ENCODE assay signal across 15 cellular contexts in genomic region chr13:104372128-104372527, GRCh38.
DNase-seq lines count a peak whose midpoint lies in the region; ATAC-seq and TF ChIP-seq lines count a peak whose summit lies in the region.
"Had no signal": no experiment of that assay in that cellular context is flagged by ENCODE, and none has a peak within 500 bp of the region (broad histone marks: within the 10 kb centered on the region; RNA-seq: fewer than 3 reads in every experiment).

No MANE protein-coding gene starts in this region.

- DNase-seq in NCI-H82 (lab: John Stamatoyannopoulos, UW) (peak; percentile 12), NCI-H82 treated with DMSO at 0.1 percent for 48 hours (lab: John Stamatoyannopoulos, UW; ENCODE audit: unreplicated experiment) (no peak), NCI-H526 treated with DMSO at 0.1 percent for 48 hours (lab: John Stamatoyannopoulos, UW) (peak; percentile 42), iris pigment epithelial cell (ENCODE audit: low read depth) (peak; percentile 6), omental fat pad (ENCODE audit: low spot score) (no peak), DMS79 treated with DMSO at 0.1 percent for 48 hours (lab: John Stamatoyannopoulos, UW) (no peak)
- DNase-seq in activated naive CD4-positive, alpha-beta T cell treated with anti-CD3 and anti-CD28 coated beads, Interleukin-2, amount 50 U/mL, for 16 hours, result no peak
- DNase-seq in activated T-helper 2 cell treated with anti-CD3 and anti-CD28 coated beads, Interferon-gamma antibody, Interleukin-2, Interleukin-4, amounts not matched to agents 10 μg/mL and 5 μg/mL and 100 μg/mL, durations not matched to agents 14 hours and 24 hours and 36 hours (ENCODE audit: low spot score), result no peak
- DNase-seq: 8988T; CD4-positive, alpha-beta memory T cell; DMS153; DND-41; EL had no signal

- H3K9me3 Mint-ChIP-seq in activated T-helper 2 cell treated with anti-CD3 and anti-CD28 coated beads, Interferon-gamma antibody, Interleukin-2, Interleukin-4, amounts not matched to agents 10 μg/mL and 5 μg/mL and 100 μg/mL, durations not matched to agents 14 hours and 24 hours and 36 hours, result peaks cover 4% of the 10 kb centered on the region

- H3K36me3 Mint-ChIP-seq in activated T-helper 2 cell treated with anti-CD3 and anti-CD28 coated beads, Interferon-gamma antibody, Interleukin-2, Interleukin-4, amounts not matched to agents 10 μg/mL and 5 μg/mL and 100 μg/mL, durations not matched to agents 14 hours and 24 hours and 36 hours (ENCODE audit: low read depth), result no peaks in the 10 kb centered on the region
- H3K36me3 Mint-ChIP-seq: CD14-positive monocyte; CD4-positive, alpha-beta memory T cell had no signal

- no peaks in the 10 kb centered on the region for H3K4me1 Mint-ChIP-seq in activated T-helper 2 cell treated with anti-CD3 and anti-CD28 coated beads, Interferon-gamma antibody, Interleukin-2, Interleukin-4, amounts not matched to agents 10 μg/mL and 5 μg/mL and 100 μg/mL, durations not matched to agents 14 hours and 24 hours and 36 hours (ENCODE audit: low read depth)
- H3K4me1 Mint-ChIP-seq: CD14-positive monocyte; CD4-positive, alpha-beta memory T cell had no signal

- H3K27ac Mint-ChIP-seq in activated T-helper 2 cell treated with anti-CD3 and anti-CD28 coated beads, Interferon-gamma antibody, Interleukin-2, Interleukin-4, amounts not matched to agents 10 μg/mL and 5 μg/mL and 100 μg/mL, durations not matched to agents 14 hours and 24 hours and 36 hours, result no peak overlapping the region
- H3K27ac Mint-ChIP-seq: CD14-positive monocyte; CD4-positive, alpha-beta memory T cell had no signal

- ATAC-seq in omental fat pad (ENCODE audit: low FRiP score), result peak; percentile 86
- ATAC-seq: GM12878 had no signal

- H3K4me3 Mint-ChIP-seq in activated T-helper 2 cell treated with anti-CD3 and anti-CD28 coated beads, Interferon-gamma antibody, Interleukin-2, Interleukin-4, amounts not matched to agents 10 μg/mL and 5 μg/mL and 100 μg/mL, durations not matched to agents 14 hours and 24 hours and 36 hours (ENCODE audit: low read depth), result no peak overlapping the region
- H3K4me3 Mint-ChIP-seq: CD14-positive monocyte; CD4-positive, alpha-beta memory T cell had no signal

- intact Hi-C loops in activated T-helper 2 cell treated with anti-CD3 and anti-CD28 coated beads, Interferon-gamma antibody, Interleukin-2, Interleukin-4, amounts not matched to agents 10 μg/mL and 5 μg/mL and 100 μg/mL, durations not matched to agents 14 hours and 24 hours and 36 hours (cut with micrococcal nuclease), result no loop called here

- H3K27me3 Mint-ChIP-seq in activated T-helper 2 cell treated with anti-CD3 and anti-CD28 coated beads, Interferon-gamma antibody, Interleukin-2, Interleukin-4, amounts not matched to agents 10 μg/mL and 5 μg/mL and 100 μg/mL, durations not matched to agents 14 hours and 24 hours and 36 hours (ENCODE audit: low read depth), result no peaks in the 10 kb centered on the region
- H3K27me3 Mint-ChIP-seq: CD4-positive, alpha-beta memory T cell had no signal

- no peak for TF ChIP-seq CTCF in omental fat pad (IDR thresholded peaks at IDR 0.05)

Comparison
In these comparisons a context has a peak if more than half of its experiments do, and no peak if none do; other contexts are left out.
1. DNase-seq: peak in NCI-H82 (single experiment), NCI-H526 treated with DMSO at 0.1 percent for 48 hours (single experiment) and iris pigment epithelial cell (single experiment); none in NCI-H82 treated with DMSO at 0.1 percent for 48 hours (single experiment), omental fat pad (single experiment), activated naive CD4-positive, alpha-beta T cell treated with anti-CD3 and anti-CD28 coated beads, Interleukin-2, amount 50 U/mL, for 16 hours (single experiment), activated T-helper 2 cell treated with anti-CD3 and anti-CD28 coated beads, Interferon-gamma antibody, Interleukin-2, Interleukin-4, amounts not matched to agents 10 μg/mL and 5 μg/mL and 100 μg/mL, durations not matched to agents 14 hours and 24 hours and 36 hours (single experiment) and DMS79 treated with DMSO at 0.1 percent for 48 hours (single experiment).